8 cellular contexts compared by ENCODE assay signal in the genomic region with DNA sequence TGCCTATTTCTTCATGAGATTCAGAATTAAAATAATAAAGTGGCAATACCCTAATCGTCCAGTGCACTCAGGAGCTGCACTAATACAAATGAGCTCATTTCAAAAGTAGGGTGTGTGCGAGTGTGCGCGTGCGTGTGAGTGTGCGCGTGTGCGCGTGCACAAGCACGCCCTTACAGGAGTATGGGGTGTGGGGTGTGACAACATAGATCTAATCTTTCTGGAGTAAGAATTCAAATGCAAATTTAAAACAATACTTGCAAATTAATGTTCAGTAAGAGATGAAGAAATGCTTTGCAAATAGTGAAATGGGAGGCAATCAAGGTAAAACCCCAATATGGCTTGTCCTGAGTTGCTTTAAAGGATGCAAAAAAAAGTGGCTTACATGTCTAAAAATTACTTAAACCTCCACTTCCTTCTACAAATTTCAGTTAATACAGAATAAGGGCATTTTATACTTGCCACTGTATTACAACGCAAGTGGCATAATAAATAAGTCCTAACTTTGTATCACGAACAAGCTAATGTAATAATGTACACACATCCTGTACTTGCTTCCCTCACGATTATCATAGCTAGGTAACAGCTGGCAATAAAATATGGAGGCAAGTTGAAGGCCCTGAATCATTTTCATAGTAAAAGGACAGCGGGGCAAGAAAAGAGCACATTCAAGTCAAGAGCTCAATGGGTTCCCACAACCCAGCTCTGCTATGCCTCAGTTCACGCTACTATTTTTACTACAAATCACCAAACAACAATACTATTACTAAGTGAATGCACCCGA. TPM values are rescaled to one million over a fixed set of nuclear protein-coding genes. Genes with fewer than 3 reads are reported as not detected.
DNase-seq lines count a peak whose midpoint lies in the region; ATAC-seq and TF ChIP-seq lines count a peak whose summit lies in the region.
"Not testable (repeated sequence)": the region's sequence is repeated elsewhere in the genome, so short reads cannot be mapped to it uniquely, and the experiment has no call there.

No MANE protein-coding gene starts in this region.

- POLR2A ChIA-PET in CD4-positive, alpha-beta T cell (lab: Charles Lee): interaction anchor here (0.6 to 2.5 kb wide), 6 partner anchors 10 to 97 kb away, joined by 3 to 31 read pairs (median 4); no protein-coding TSS in a partner anchor
- POLR2A ChIA-PET in activated CD4-positive, alpha-beta T cell treated with anti-CD3 and anti-CD28 coated beads for 36 hours (lab: Charles Lee): interaction anchor here (0.6 to 1.6 kb wide), 3 partner anchors 10 to 130 kb away, joined by 3 to 6 read pairs (median 6); no protein-coding TSS in a partner anchor

- H3K27ac ChIP-seq in CD4-positive, alpha-beta T cell (ENCODE audit: low read depth, low read length): peak overlapping the region; percentile 67
- H3K27ac ChIP-seq in neutrophil: peak overlapping the region; percentile 97

- intact Hi-C loops in CD4-positive, alpha-beta T cell (cut with DNase I, micrococcal nuclease): loop anchor here (5.0 to 10.0 kb wide), 3 partner anchors 97 to 243 kb away; a partner anchor contains a TSS
- intact Hi-C loops in activated CD4-positive, alpha-beta T cell treated with anti-CD3 and anti-CD28 coated beads for 36 hours (cut with DNase I, micrococcal nuclease): loop anchor here (1.0 to 10.0 kb wide), 5 partner anchors 241 to 1089 kb away; a partner anchor contains a TSS
- intact Hi-C loops in left ventricle myocardium superior (cut with micrococcal nuclease): not testable (repeated sequence)

- not testable (repeated sequence) for TF ChIP-seq CTCF in CD4-positive, alpha-beta T cell (IDR thresholded peaks at IDR 0.05); neutrophil (IDR thresholded peaks at IDR 0.05)
- TF ChIP-seq CTCF in brain (conservative IDR thresholded peaks at IDR 0.05): peak; percentile 12 to 14

- H3K36me3 Mint-ChIP-seq in CD4-positive, alpha-beta T cell (ENCODE audit: low read depth): peaks cover 25% of the 10 kb centered on the region
- not testable (repeated sequence) for H3K36me3 Mint-ChIP-seq in IgD-negative memory B cell; activated CD4-positive, alpha-beta T cell treated with anti-CD3 and anti-CD28 coated beads for 36 hours (ENCODE audit: low read depth)
- H3K36me3 Mint-ChIP-seq in brain: peaks cover 11% of the 10 kb centered on the region

- not testable (repeated sequence) for H3K9me3 Mint-ChIP-seq in CD4-positive, alpha-beta T cell; IgD-negative memory B cell; activated CD4-positive, alpha-beta T cell treated with anti-CD3 and anti-CD28 coated beads for 36 hours (ENCODE audit: low read depth); brain

- peak overlapping the region; percentile 88 for H3K4me3 Mint-ChIP-seq in CD4-positive, alpha-beta T cell
- H3K4me3 Mint-ChIP-seq in IgD-negative memory B cell: peak overlapping the region; percentile 82 to 95 (median 88)
- peak overlapping the region; percentile 87 for H3K4me3 Mint-ChIP-seq in activated CD4-positive, alpha-beta T cell treated with anti-CD3 and anti-CD28 coated beads for 36 hours
- peak overlapping the region; percentile 94 to 99 (median 98) for H3K4me3 Mint-ChIP-seq in brain

- CTCF ChIA-PET in CD4-positive, alpha-beta T cell (lab: Charles Lee): interaction anchor here (0.7 to 0.9 kb wide), 2 partner anchors 30 to 98 kb away, joined by 3 read pairs; no protein-coding TSS in a partner anchor
- CTCF ChIA-PET in activated CD4-positive, alpha-beta T cell treated with anti-CD3 and anti-CD28 coated beads for 36 hours (lab: Charles Lee): interaction anchor here (0.9 to 1.7 kb wide), 4 partner anchors 9 to 97 kb away, joined by 3 to 6 read pairs (median 4); no protein-coding TSS in a partner anchor

- peak overlapping the region; percentile 85 for H3K27ac Mint-ChIP-seq in CD4-positive, alpha-beta T cell
- H3K27ac Mint-ChIP-seq in IgD-negative memory B cell: peak overlapping the region; percentile 20 to 97 (median 87)
- peak overlapping the region; percentile 90 for H3K27ac Mint-ChIP-seq in activated CD4-positive, alpha-beta T cell treated with anti-CD3 and anti-CD28 coated beads for 36 hours
- H3K27ac Mint-ChIP-seq in brain: peak overlapping the region; percentile 94 to 99 (median 97)

- not testable (repeated sequence) for H3K9me3 ChIP-seq in CD4-positive, alpha-beta T cell (ENCODE audit: control insufficient read depth, low read length); neutrophil

- not testable (repeated sequence) for H3K36me3 ChIP-seq in neutrophil

- peak; percentile 27 for ATAC-seq in CD4-positive, alpha-beta T cell (ENCODE audit: poor library complexity)
- ATAC-seq in GM21619 (IDR thresholded peaks at IDR 0.05; ENCODE audit: unreplicated experiment) (peak; percentile 25), left ventricle myocardium superior (peak; percentile 39)
- ATAC-seq in activated CD4-positive, alpha-beta T cell treated with anti-CD3 and anti-CD28 coated beads for 36 hours: peak; percentile 42

- H3K4me1 Mint-ChIP-seq in CD4-positive, alpha-beta T cell (ENCODE audit: low read depth): peaks cover 39% of the 10 kb centered on the region
- H3K4me1 Mint-ChIP-seq in IgD-negative memory B cell (peaks cover 22 to 25% (median 23%) of the 10 kb centered on the region in 3 donors), brain (peaks cover 66% of the 10 kb centered on the region)
- H3K4me1 Mint-ChIP-seq in activated CD4-positive, alpha-beta T cell treated with anti-CD3 and anti-CD28 coated beads for 36 hours: peaks cover 35% of the 10 kb centered on the region

- H3K27me3 Mint-ChIP-seq in CD4-positive, alpha-beta T cell; IgD-negative memory B cell; activated CD4-positive, alpha-beta T cell treated with anti-CD3 and anti-CD28 coated beads for 36 hours: not testable (repeated sequence)
- peaks cover 12% of the 10 kb centered on the region for H3K27me3 Mint-ChIP-seq in brain

- not testable (repeated sequence) for H3K27me3 ChIP-seq in CD4-positive, alpha-beta T cell (ENCODE audit: control insufficient read depth, insufficient read depth, low read length); neutrophil

- H3K4me1 ChIP-seq in neutrophil (ENCODE audit: control insufficient read depth in 1 of 2, insufficient read depth in 1 of 2, low read depth in 1 of 2, low read length in 1 of 2): peaks cover 28 to 30% of the 10 kb centered on the region in 2 experiments

- peak; percentile 33 to 76 (median 62) for DNase-seq in CD4-positive, alpha-beta T cell
- DNase-seq in activated CD4-positive, alpha-beta T cell treated with anti-CD3 and anti-CD28 coated beads for 36 hours: peak; percentile 76
- peak; percentile 74 for DNase-seq in left ventricle myocardium superior
- peak; percentile 12 to 34 for DNase-seq in stimulated activated CD8-positive, alpha-beta memory T cell treated with anti-CD3 and anti-CD28 coated beads, Interleukin-7, amount 100 ng/mL, for 1 hour (ENCODE audit: low read depth in 2 of 2)

- H3K4me3 ChIP-seq in neutrophil (ENCODE audit: low read depth in 1 of 2, low read length in 1 of 2): peak overlapping the region; percentile 76 to 89

RNA-seq across cellular contexts. Expression of a gene that starts 1.9 kb away (rescaled TPM):
- 100 to 1,000 TPM; 113 to 118 TPM for total RNA-seq in CD4-positive, alpha-beta T cell
- polyA plus RNA-seq in IgD-negative memory B cell (23.7 TPM), brain (ENCODE audit: insufficient read depth, low read depth, low replicate concordance) (20.3 TPM)
- total RNA-seq in activated CD4-positive, alpha-beta T cell treated with anti-CD3 and anti-CD28 coated beads for 36 hours: 10 to 100 TPM; 35.9 to 42.7 TPM
- total RNA-seq in left ventricle myocardium superior: 40.2 TPM

Comparison
In these comparisons a context has a peak if more than half of its experiments do, and no peak if none do; other contexts are left out.
1. Peak in every context shown above with its lines: DNase-seq, ATAC-seq, H3K4me3 ChIP-seq and H3K27ac ChIP-seq.
2. DNase-seq: peak in every context shown above with its lines; median percentile 76 in activated CD4-positive, alpha-beta T cell treated with anti-CD3 and anti-CD28 coated beads for 36 hours; 74 in left ventricle myocardium superior; 62 in CD4-positive, alpha-beta T cell; 23 in stimulated activated CD8-positive, alpha-beta memory T cell treated with anti-CD3 and anti-CD28 coated beads, Interleukin-7, amount 100 ng/mL, for 1 hour.